ENCODE assay signal across 1 cellular context in genomic region chr17:28818705-28819295, GRCh38.
TF ChIP-seq lines count a peak whose summit lies in the region.

No MANE protein-coding gene starts in this region.

TF ChIP-seq in K562, 482 proteins besides CTCF, POLR2A, EP300 and RAD21 (continued from another document):
- no peak for TF ChIP-seq ZNF609 (CRISPR knock-in tag; IDR thresholded peaks at IDR 0.05; ENCODE audit: borderline replicate concordance)
- TF ChIP-seq MBD1 (CRISPR knock-in tag; IDR thresholded peaks at IDR 0.05) = no peak
- no peak for TF ChIP-seq KLF1 (tag; IDR thresholded peaks at IDR 0.05)
- TF ChIP-seq MAZ (CRISPR knock-in tag; conservative IDR thresholded peaks at IDR 0.05 in 1 of 2, IDR thresholded peaks at IDR 0.05 in 1 of 2) = 0 out of 4 replicates have a peak, but pooled peaks of 1 of the 2 experiments have one; percentile 23
- TF ChIP-seq ZBTB49 (CRISPR knock-in tag; IDR thresholded peaks at IDR 0.05; ENCODE audit: borderline replicate concordance) = no peak
- 0 out of 2 replicates have a peak, but pooled peaks have one; percentile 13 for TF ChIP-seq STAT5B (CRISPR knock-in tag; IDR thresholded peaks at IDR 0.05)
- no peak for TF ChIP-seq HMG20A (CRISPR knock-in tag; conservative IDR thresholded peaks at IDR 0.05)
- no peak for TF ChIP-seq NCOR1 (IDR thresholded peaks at IDR 0.05)
- no peak for TF ChIP-seq ZC3H11A (IDR thresholded peaks at IDR 0.05; ENCODE audit: low read depth, low read length)
- TF ChIP-seq STAT6 (CRISPR knock-in tag; IDR thresholded peaks at IDR 0.05) = no peak
- TF ChIP-seq CBFB (CRISPR knock-in tag; IDR thresholded peaks at IDR 0.05) = no peak
- TF ChIP-seq ATF3 (IDR thresholded peaks at IDR 0.05) = no peak
- TF ChIP-seq ATF3 (CRISPR knock-in tag; conservative IDR thresholded peaks at IDR 0.05) = no peak
- no peak for TF ChIP-seq PHF8 (IDR thresholded peaks at IDR 0.05; ENCODE audit: borderline replicate concordance, low read length)
- peak; percentile 42; the same call in 1 of the 2 replicates for TF ChIP-seq C11orf30 (IDR thresholded peaks at IDR 0.05; ENCODE audit: low read depth)
- TF ChIP-seq DDX20 (tag; IDR thresholded peaks at IDR 0.05; ENCODE audit: low read depth) = no peak
- TF ChIP-seq ZNF165 (CRISPR knock-in tag; IDR thresholded peaks at IDR 0.05; ENCODE audit: borderline replicate concordance) = no peak
- no peak for TF ChIP-seq CCAR2 (IDR thresholded peaks at IDR 0.05; ENCODE audit: low read depth, low read length)
- TF ChIP-seq CREM (IDR thresholded peaks at IDR 0.05; ENCODE audit: low read depth) = no peak
- no peak for TF ChIP-seq KAT7 (CRISPR knock-in tag; IDR thresholded peaks at IDR 0.05; ENCODE audit: borderline replicate concordance)
- TF ChIP-seq ZNF655 (CRISPR knock-in tag; IDR thresholded peaks at IDR 0.05) = no peak
